18 cellular contexts compared by ENCODE assay signal in the genomic region with DNA sequence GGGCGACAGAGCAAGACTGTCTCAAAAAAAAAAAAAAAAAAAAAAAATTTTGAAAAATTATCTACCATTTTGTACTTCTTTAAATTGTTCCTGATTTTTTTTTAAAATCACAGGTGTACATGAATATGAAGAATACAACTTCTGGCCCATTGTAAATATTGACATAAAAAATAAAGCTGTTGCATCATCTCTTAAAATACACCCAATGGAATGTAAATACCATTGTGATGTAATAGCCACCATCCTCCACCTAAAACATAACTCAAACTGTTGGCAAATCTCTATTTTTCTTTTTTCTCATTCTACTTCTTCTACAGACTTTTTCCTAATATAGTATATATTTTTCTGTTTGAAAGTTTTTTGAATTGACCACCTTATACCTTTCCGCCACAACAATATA.
DNase-seq lines count a peak whose midpoint lies in the region; ATAC-seq, FAIRE-seq and TF ChIP-seq lines count a peak whose summit lies in the region.
"Had no signal": no experiment of that assay in that cellular context is flagged by ENCODE, and none has a peak within 500 bp of the region (broad histone marks: within the 10 kb centered on the region; RNA-seq: fewer than 3 reads in every experiment).

No MANE protein-coding gene starts in this region.

- no peak overlapping the region for H2BK5ac ChIP-seq in H1 (ENCODE audit: low read depth, low read length)

- H3K27me3 ChIP-seq in PC-3 (ENCODE audit: low read length) = no peaks in the 10 kb centered on the region
- H3K27me3 ChIP-seq in H1 (replicated peaks in 1 of 4; ENCODE audit: control insufficient read depth in 3 of 4, extremely low read depth in 1 of 4, insufficient read depth in 3 of 4, low read length in 3 of 4) = no peaks in the 10 kb centered on the region
- no peaks in the 10 kb centered on the region for H3K27me3 ChIP-seq in liver (ENCODE audit: control insufficient read depth in 4 of 4, insufficient read depth in 4 of 4, low read length in 3 of 4)
- no peaks in the 10 kb centered on the region for H3K27me3 ChIP-seq in breast epithelium
- H3K27me3 ChIP-seq: SJSA1 had no signal

- no peaks in the 10 kb centered on the region for H3K9me3 ChIP-seq in PC-3 (ENCODE audit: low read length)
- no peaks in the 10 kb centered on the region for H3K9me3 ChIP-seq in H1 (ENCODE audit: insufficient read depth in 2 of 2, low read depth in 1 of 2, low read length in 1 of 2)
- no peaks in the 10 kb centered on the region for H3K9me3 ChIP-seq in liver (ENCODE audit: control insufficient read depth in 4 of 4, low read length in 3 of 4)
- H3K9me3 ChIP-seq in breast epithelium = no peaks in the 10 kb centered on the region
- H3K9me3 ChIP-seq: SJSA1 had no signal

- H4K20me1 ChIP-seq in PC-3 (ENCODE audit: low read length) (no peaks in the 10 kb centered on the region), H1 (replicated peaks in 1 of 2; ENCODE audit: control insufficient read depth in 1 of 2, insufficient read depth in 2 of 2, low read length in 2 of 2) (no peaks in the 10 kb centered on the region)

- WGBS in H1 (ENCODE audit: extremely low coverage in 1 of 2, insufficient coverage in 1 of 2, insufficient read length in 1 of 2, insufficient replicate concordance in 2 of 2, low coverage in 1 of 2, low lambda C conversion rate in 2 of 2, missing lambda C conversion rate in 1 of 2), 2 experiments = 100% methylated on average over 2 of the region's 2 CpGs; no CpG with 5 or more reads in 1 of the 2 experiments
- 81% methylated on average over 2 of the region's 2 CpGs for WGBS in liver

- H3K4me2 ChIP-seq in PC-3 (ENCODE audit: low read length) = no peak overlapping the region
- H3K4me2 ChIP-seq in H1 (ENCODE audit: insufficient read depth in 1 of 2, low read depth in 2 of 2, low read length in 2 of 2) = no peak overlapping the region

- no peak overlapping the region for H2BK120ac ChIP-seq in H1 (replicated peaks; ENCODE audit: low read depth, low read length)

- H3K9ac ChIP-seq in PC-3 (ENCODE audit: low read length) (no peak overlapping the region), H1 (replicated peaks in 1 of 4; ENCODE audit: extremely low read depth in 1 of 4, low read depth in 3 of 4, low read length in 3 of 4) (no peak overlapping the region), liver (ENCODE audit: low read depth in 1 of 2, low read length in 2 of 2) (no peak overlapping the region)

- no peak overlapping the region for H3K4ac ChIP-seq in H1 (replicated peaks; ENCODE audit: insufficient read length, low read depth, low read length)

- no peaks in the 10 kb centered on the region for H3K79me2 ChIP-seq in PC-3 (ENCODE audit: low read length)
- H3K79me2 ChIP-seq in H1 (ENCODE audit: control insufficient read depth in 1 of 2, insufficient read depth in 2 of 2, low read length in 2 of 2) = no peaks in the 10 kb centered on the region

- TF ChIP-seq CTCF in PC-3 (conservative IDR thresholded peaks at IDR 0.05; ENCODE audit: low read depth, low read length) = no peak
- no peak for TF ChIP-seq CTCF in H1 (IDR thresholded peaks at IDR 0.05; ENCODE audit: control extremely low read depth in 1 of 3, insufficient read depth in 1 of 3, low read depth in 1 of 3, low read length in 3 of 3)
- no peak for TF ChIP-seq CTCF in liver (IDR thresholded peaks at IDR 0.05; ENCODE audit: low read depth, low read length, missing input control)
- no peak for TF ChIP-seq CTCF in breast epithelium (IDR thresholded peaks at IDR 0.05)

- TF ChIP-seq POLR2A in H1 (IDR thresholded peaks at IDR 0.05; ENCODE audit: control extremely low read depth in 1 of 2, low read depth in 2 of 2, low read length in 2 of 2) = no peak
- no peak for TF ChIP-seq POLR2A in breast epithelium (IDR thresholded peaks at IDR 0.05)

- no peak overlapping the region for H4K5ac ChIP-seq in H1 (ENCODE audit: insufficient read length, low read depth, low read length)

- H3K23me2 ChIP-seq in H1 (ENCODE audit: low read depth, low read length) = no peaks in the 10 kb centered on the region

- no peak overlapping the region for H4K91ac ChIP-seq in H1 (replicated peaks; ENCODE audit: insufficient read length, low read length)

- H3F3A ChIP-seq in PC-3 (ENCODE audit: low read length, unreplicated experiment) = no peaks in the 10 kb centered on the region

- no peak overlapping the region for H2AK5ac ChIP-seq in H1 (ENCODE audit: low read depth, low read length)

- POLR2A ChIA-PET in PC-3 (lab: Charles Lee; ENCODE audit: unreplicated experiment) = no interaction called here
- POLR2A ChIA-PET in H1 (lab: Charles Lee; ENCODE audit: partially characterized antibody) = interaction anchor here (0.6 kb wide), 1 partner anchor 355 kb away, joined by 3 read pairs; no protein-coding TSS in a partner anchor

- FAIRE-seq in H1 (lab: Jason Lieb, UNC) = no peak
- FAIRE-seq: A204.1 had no signal

- no peaks in the 10 kb centered on the region for H3K9me2 ChIP-seq in PC-3 (replicated peaks; ENCODE audit: low read length)

- H3K4me1 ChIP-seq in PC-3 (ENCODE audit: insufficient read depth, low read length) (peaks cover 29% of the 10 kb centered on the region), H1 (replicated peaks in 1 of 4; ENCODE audit: control insufficient read depth in 3 of 4, insufficient read depth in 4 of 4, low read length in 3 of 4) (no peaks in the 10 kb centered on the region), liver (ENCODE audit: control insufficient read depth in 4 of 4, insufficient read depth in 4 of 4, low read length in 3 of 4) (peaks cover 1 to 7% (median 5%) of the 10 kb centered on the region in 4 donors), breast epithelium (no peaks in the 10 kb centered on the region)

- no peak overlapping the region for H3K4me3 ChIP-seq in PC-3 (ENCODE audit: low read length)
- no peak overlapping the region for H3K4me3 ChIP-seq in H1 (ENCODE audit: extremely low read depth in 1 of 4, insufficient read depth in 2 of 4, low read depth in 3 of 4, low read length in 4 of 4)
- H3K4me3 ChIP-seq in liver (ENCODE audit: low read depth in 1 of 3, low read length in 3 of 3) = no peak overlapping the region
- no peak overlapping the region for H3K4me3 ChIP-seq in breast epithelium
- H3K4me3 ChIP-seq: SJSA1 had no signal

- no peak for TF ChIP-seq EP300 in H1 (IDR thresholded peaks at IDR 0.05; ENCODE audit: borderline replicate concordance in 1 of 2, low read depth in 2 of 2, low read length in 2 of 2)

- H3K36me3 ChIP-seq in PC-3 (ENCODE audit: low read depth, low read length) = no peaks in the 10 kb centered on the region
- H3K36me3 ChIP-seq in H1 (ENCODE audit: control insufficient read depth in 2 of 4, insufficient read depth in 4 of 4, low read length in 3 of 4) = no peaks in the 10 kb centered on the region
- H3K36me3 ChIP-seq in liver (ENCODE audit: control insufficient read depth in 4 of 4, insufficient read depth in 3 of 4, low read depth in 1 of 4, low read length in 3 of 4) = no peaks in the 10 kb centered on the region
- H3K36me3 ChIP-seq in breast epithelium = no peaks in the 10 kb centered on the region
- H3K36me3 ChIP-seq: SJSA1 had no signal

- no peak for TF ChIP-seq RAD21 in H1 (IDR thresholded peaks at IDR 0.05 in 1 of 2, conservative IDR thresholded peaks at IDR 0.05 in 1 of 2; ENCODE audit: low read depth in 2 of 2, low read length in 2 of 2)
- no peak for TF ChIP-seq RAD21 in liver (IDR thresholded peaks at IDR 0.05)

- intact Hi-C loops in PC-3 (cut with micrococcal nuclease) = loop anchor here (1.0 to 10.0 kb wide), 4 partner anchors 34 to 165 kb away; a partner anchor contains a TSS
- intact Hi-C loops in breast epithelium (cut with DNase I; ENCODE audit: low total_unique reads) = loop anchor here (5.0 kb wide), 1 partner anchor 169 kb away; no protein-coding TSS in a partner anchor

- CTCF ChIA-PET in PC-3 (lab: Charles Lee) = no interaction called here
- CTCF ChIA-PET in H1 (lab: Charles Lee; ENCODE audit: partially characterized antibody) = interaction anchor here (0.6 to 14.7 kb wide), 8 partner anchors 13 to 271 kb away, joined by 3 to 269 read pairs (median 4); no protein-coding TSS in a partner anchor

- H2BK20ac ChIP-seq in H1 (ENCODE audit: low read length) = no peak overlapping the region

- ATAC-seq in PC-3 (no peak), HG03432 (IDR thresholded peaks at IDR 0.05; ENCODE audit: unreplicated experiment) (no peak)

- no peaks in the 10 kb centered on the region for H3K79me1 ChIP-seq in H1 (ENCODE audit: low read depth, low read length)

- no peak overlapping the region for H2BK12ac ChIP-seq in H1 (ENCODE audit: low read depth, low read length)

- H3K14ac ChIP-seq in H1 (ENCODE audit: insufficient read length) = no peak overlapping the region

- H3K18ac ChIP-seq in H1 (ENCODE audit: extremely low read depth, low read length) = no peak overlapping the region

- H3K56ac ChIP-seq in H1 (replicated peaks; ENCODE audit: insufficient read length, low read depth, low read length) = no peak overlapping the region

- H4K8ac ChIP-seq in H1 (ENCODE audit: extremely low read depth, insufficient read depth, low read length) = no peak overlapping the region

- H3K27ac ChIP-seq in PC-3 (ENCODE audit: low read length) = no peak overlapping the region
- no peak overlapping the region for H3K27ac ChIP-seq in H1 (ENCODE audit: low read depth, low read length)
- no peak overlapping the region for H3K27ac ChIP-seq in liver (ENCODE audit: low read depth in 1 of 2, low read length in 2 of 2)
- H3K27ac ChIP-seq in breast epithelium = no peak overlapping the region
- H3K27ac ChIP-seq: C4-2B, SJSA1 had no signal

- H2BK15ac ChIP-seq in H1 (ENCODE audit: low read length) = no peak overlapping the region

- H3K23ac ChIP-seq in H1 (ENCODE audit: insufficient read length) = no peak overlapping the region

- H2AFZ ChIP-seq in PC-3 (ENCODE audit: low read length) = no peak overlapping the region
- no peak overlapping the region for H2AFZ ChIP-seq in H1 (ENCODE audit: low read length)

- DNase-seq in DMS53 treated with DMSO at 0.1 percent for 48 hours (lab: John Stamatoyannopoulos, UW; ENCODE audit: unreplicated experiment) (peak; percentile 49), PC-3 (peak; percentile 61), H1 (ENCODE audit: low read depth in 1 of 2, low spot score in 2 of 2) (no peak), nucleus accumbens (lab: John Stamatoyannopoulos, UW) (no peak), breast epithelium (ENCODE audit: low spot score in 2 of 2) (no peak), SHP77 (lab: John Stamatoyannopoulos, UW) (no peak)
- DNase-seq: DND-41, MM.1S, NCI-H1092 treated with DMSO at 0.1 percent for 48 hours, NCI-H1694 treated with DMSO at 0.1 percent for 48 hours, NCI-H2107, NCI-H510A treated with DMSO at 0.1 percent for 48 hours, NCI-H82 had no signal

- BruUV-seq in PC-3 (replicated peaks; lab: Mats Ljungman, UMichigan) = no TSS peak

TF ChIP-seq in H1, 55 proteins besides CTCF, POLR2A, EP300 and RAD21:
- TF ChIP-seq ASH2L (IDR thresholded peaks at IDR 0.05; ENCODE audit: low read length) (no peak), CEBPB (IDR thresholded peaks at IDR 0.05; ENCODE audit: low read depth, low read length) (peak; percentile 67; the same call in 1 of the 2 replicates)

TF ChIP-seq in liver, 16 proteins besides CTCF, POLR2A, EP300 and RAD21 (continues in another document):
- TF ChIP-seq EGR1 (IDR thresholded peaks at IDR 0.05; ENCODE audit: low read depth in 2 of 2) (no peak), FOXA1 (IDR thresholded peaks at IDR 0.05) (peak; percentile 58), SP1 (IDR thresholded peaks at IDR 0.05) (no peak), JUND (IDR thresholded peaks at IDR 0.05) (no peak), FOXA2 (IDR thresholded peaks at IDR 0.05) (peak; percentile 63), GABPA (IDR thresholded peaks at IDR 0.05 in 1 of 2, conservative IDR thresholded peaks at IDR 0.05 in 1 of 2) (no peak)

Comparison
In these comparisons a context has a peak if more than half of its experiments do, and no peak if none do; other contexts are left out.
1. DNase-seq: peak in DMS53 treated with DMSO at 0.1 percent for 48 hours (single experiment) and PC-3 (single experiment); none in H1 (0 of 2), nucleus accumbens (0 of 56), breast epithelium (0 of 2) and SHP77 (0 of 2).